9 cellular contexts compared by ENCODE assay signal in the genomic region with DNA sequence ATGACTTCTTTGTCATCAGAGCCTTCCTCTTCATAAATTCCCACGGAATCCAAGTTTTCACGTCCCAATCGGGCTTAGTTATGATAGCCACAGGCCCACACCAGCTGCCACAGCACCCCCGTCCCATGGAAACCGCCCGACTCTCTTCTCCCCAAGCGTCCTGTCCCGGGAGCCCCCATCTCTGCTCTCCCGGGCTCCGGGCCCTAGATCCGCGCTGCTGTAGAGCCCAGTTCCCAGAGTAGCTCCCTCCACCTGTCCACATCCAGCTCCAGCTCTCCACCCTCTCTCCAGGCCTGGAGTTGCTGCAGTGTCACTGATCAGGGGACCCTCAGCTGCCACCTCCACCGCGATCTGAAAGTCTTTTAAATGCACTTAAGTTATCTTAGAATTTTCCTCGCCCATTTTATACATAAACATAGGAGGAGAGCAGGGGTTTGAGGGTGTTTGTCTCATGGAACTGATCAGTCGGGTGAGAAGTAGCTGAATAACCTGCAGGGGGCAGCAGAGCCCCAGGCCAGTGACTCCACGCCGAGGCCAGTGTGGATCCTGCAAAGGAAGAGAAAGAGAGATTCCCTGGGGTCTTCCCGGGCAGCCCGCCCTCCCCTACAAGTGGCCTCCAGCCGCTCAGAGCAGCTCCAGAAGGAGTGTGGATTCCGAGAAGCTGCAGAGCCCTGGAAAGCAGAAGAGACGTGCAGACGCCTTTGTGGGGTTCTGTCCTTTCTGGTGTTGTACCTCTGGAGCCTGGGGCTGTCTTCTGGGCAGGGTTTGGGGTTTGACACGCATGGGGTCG. TPM values are rescaled to one million over a fixed set of nuclear protein-coding genes. Genes with fewer than 3 reads are reported as not detected.
DNase-seq lines count a peak whose midpoint lies in the region; ATAC-seq, FAIRE-seq and TF ChIP-seq lines count a peak whose summit lies in the region.
"Had no signal": no experiment of that assay in that cellular context is flagged by ENCODE, and none has a peak within 500 bp of the region (broad histone marks: within the 10 kb centered on the region; RNA-seq: fewer than 3 reads in every experiment).

No MANE protein-coding gene starts in this region.

- H3K4me1 ChIP-seq in HepG2 (ENCODE audit: insufficient read depth, low read length) = peaks cover 18% of the 10 kb centered on the region
- H3K4me1 ChIP-seq: A549 had no signal

- intact Hi-C loops in HepG2 (cut with micrococcal nuclease; ENCODE audit: unreplicated experiment) = loop anchor here (1.0 to 2.0 kb wide), 2 partner anchors 26 to 177 kb away; partner anchors contain the start of gene ZNF20

- H3K27me3 ChIP-seq in HepG2 (ENCODE audit: control insufficient read depth in 1 of 2, insufficient read depth in 2 of 2, low read length in 2 of 2) = no peaks in the 10 kb centered on the region

- no peaks in the 10 kb centered on the region for H3K9me3 ChIP-seq in HepG2 (ENCODE audit: low read length)
- H3K9me3 ChIP-seq: A549 had no signal

- peak; percentile 86 for TF ChIP-seq CTCF in HepG2 (CRISPR knock-in tag; IDR thresholded peaks at IDR 0.05)

- no peaks in the 10 kb centered on the region for H3K79me2 ChIP-seq in HepG2 (ENCODE audit: insufficient read depth, low read length)

- ATAC-seq in HepG2 = peak; percentile 91
- no peak for ATAC-seq in HG03097 (IDR thresholded peaks at IDR 0.05; ENCODE audit: low FRiP score, unreplicated experiment)
- ATAC-seq: A549 had no signal

- H3K4me3 ChIP-seq in HepG2 (replicated peaks in 1 of 3; ENCODE audit: insufficient read depth in 1 of 3, low read depth in 2 of 3, low read length in 3 of 3) = peak overlapping the region in 2 of 3 experiments; percentile 31 to 42; a peak in 2 of 6 replicates
- H3K4me3 ChIP-seq: A549 had no signal

- CTCF ChIA-PET in HepG2 (lab: Yijun Ruan, JAX; ENCODE audit: low intra/inter-chr PET ratio, low total read pairs) = interaction anchor here (1.0 to 3.0 kb wide), 7 partner anchors 24 to 177 kb away, joined by 3 to 27 read pairs (median 5); partner anchors contain the start of gene ZNF491

- in situ Hi-C loops in HepG2 (cut with HindIII; ENCODE audit: extremely low pct_ligation_motif_present, low pct_unique_long_range_greater_than_20kb) = no loop called here

- TF ChIP-seq POLR2A in HepG2 (IDR thresholded peaks at IDR 0.05; ENCODE audit: insufficient read depth in 1 of 2, low read depth in 2 of 2, low read length in 2 of 2) = no peak

- DNase-seq in NCI-H2081 (lab: John Stamatoyannopoulos, UW) (peak; percentile 49 to 54), NCI-H2081 treated with DMSO at 0.1 percent for 48 hours (lab: John Stamatoyannopoulos, UW) (no peak), NCI-H2227 treated with DMSO at 0.1 percent for 48 hours (lab: John Stamatoyannopoulos, UW) (peak; percentile 22), dedifferentiated amniotic fluid mesenchymal stem cell (ENCODE audit: extremely low spot score) (peak; percentile 61), HepG2 (ENCODE audit: low spot score) (peak; percentile 56)
- peak; percentile 83 for DNase-seq in activated CD4-positive, alpha-beta T cell treated with anti-CD3 and anti-CD28 coated beads for 48 hours
- peak; percentile 69 to 73 for DNase-seq in stimulated activated CD4-positive, alpha-beta T cell treated with anti-CD3 and anti-CD28 coated beads, Interleukin-2, amount 100 ng/mL, for 48 hours

- FAIRE-seq in HepG2 (lab: Jason Lieb, UNC) = peak; percentile 64
- FAIRE-seq: A549 had no signal

- TF ChIP-seq EP300 in HepG2 (IDR thresholded peaks at IDR 0.05; ENCODE audit: low read depth in 2 of 2, low read length in 2 of 2) (no peak), HepG2 (CRISPR knock-in tag; IDR thresholded peaks at IDR 0.05; ENCODE audit: borderline replicate concordance) (no peak)

- no peaks in the 10 kb centered on the region for H3K36me3 ChIP-seq in HepG2 (replicated peaks in 1 of 2; ENCODE audit: control insufficient read depth in 1 of 2, insufficient read depth in 2 of 2, low read length in 2 of 2)

- 27% methylated on average over 25 of the region's 26 CpGs for WGBS in HepG2 (ENCODE audit: low lambda C conversion rate)

- no peak overlapping the region for H3K9ac ChIP-seq in HepG2 (ENCODE audit: insufficient read depth, low read depth, low read length)

- H3K27ac ChIP-seq in HepG2 (ENCODE audit: extremely low read length, insufficient read depth, low read length) = no peak overlapping the region
- H3K27ac ChIP-seq: A549 had no signal

- BruUV-seq in HepG2 (replicated peaks; lab: Mats Ljungman, UMichigan) = no TSS peak

- no peak overlapping the region for H2AFZ ChIP-seq in HepG2 (ENCODE audit: low read length)

- H3K4me2 ChIP-seq in HepG2 (ENCODE audit: low read depth, low read length) = peak overlapping the region; percentile 78
- H3K4me2 ChIP-seq: A549 had no signal

- POLR2A ChIA-PET in HepG2 (lab: Yijun Ruan, JAX) = interaction anchor here (0.6 to 1.6 kb wide), 4 partner anchors 39 to 127 kb away, joined by 3 to 10 read pairs (median 4); partner anchors contain the start of genes ZNF69, ZNF700 and ZNF878

- peak; percentile 65 for TF ChIP-seq RAD21 in HepG2 (CRISPR knock-in tag; IDR thresholded peaks at IDR 0.05)

- no peaks in the 10 kb centered on the region for H4K20me1 ChIP-seq in HepG2 (ENCODE audit: insufficient read depth, low read length)

TF ChIP-seq in HepG2, 621 proteins besides CTCF, POLR2A, EP300 and RAD21 (continues in another document):
- TF ChIP-seq XRCC5 (optimal IDR thresholded peaks at IDR 0.05; ENCODE audit: low read length) = peak; percentile 35
- peak; percentile 60; the same call in 1 of the 2 replicates for TF ChIP-seq SMC3 (IDR thresholded peaks at IDR 0.05; ENCODE audit: low read length)
- TF ChIP-seq ZNF543 (CRISPR knock-in tag; IDR thresholded peaks at IDR 0.05) = 0 out of 2 replicates have a peak, but pooled peaks have one; percentile 0
- peak; percentile 16; the same call in 1 of the 2 replicates for TF ChIP-seq SAP130 (CRISPR knock-in tag; IDR thresholded peaks at IDR 0.05; ENCODE audit: low read depth)
- no peak for TF ChIP-seq PHF5A (CRISPR knock-in tag; IDR thresholded peaks at IDR 0.05; ENCODE audit: low read depth, unreplicated experiment)
- 0 out of 2 replicates have a peak, but pooled peaks have one; percentile 28 for TF ChIP-seq IRF2 (CRISPR knock-in tag; IDR thresholded peaks at IDR 0.05)
- peak; percentile 69 for TF ChIP-seq STAG1 (CRISPR knock-in tag; IDR thresholded peaks at IDR 0.05)

RNA-seq across cellular contexts. Expression of gene ZNF763, which starts 1.1 kb away (rescaled TPM):
- 0.42 and 0.49 TPM in 2 replicates for total RNA-seq in HepG2 (2016; rRNA removed; fragmentation: Illumina TruSeq; extraction: Trizol)
- total RNA-seq in HepG2 (2016; cell fraction: cytosol; rRNA removed; fragmentation: Illumina TruSeq; extraction: Trizol; ENCODE audit: low read depth) = 0.20 and 0.26 TPM in 2 replicates
- 0.31 and 0.74 TPM in 2 replicates for total RNA-seq in HepG2 (2016; cell fraction: insoluble cytoplasmic fraction; rRNA removed; fragmentation: Illumina TruSeq; extraction: Trizol)
- 0.31 and 0.40 TPM in 2 replicates for total RNA-seq in HepG2 (2016; cell fraction: membrane; rRNA removed; fragmentation: Illumina TruSeq; extraction: Trizol)
- 0.78 and 0.93 TPM in 2 replicates for total RNA-seq in HepG2 (2016; cell fraction: nucleus; rRNA removed; fragmentation: Illumina TruSeq; extraction: Trizol)
- polyA plus RNA-seq in HepG2 (2011; rRNA removed) = 0.08 and 0.16 TPM in 2 replicates
- 0.03 and 0.17 TPM in 2 replicates for polyA plus RNA-seq in HepG2 (2011; cell fraction: cytosol; rRNA removed)
- 0.10 and 0.84 TPM in 2 replicates for polyA plus RNA-seq in HepG2 (2011; cell fraction: nucleus; rRNA removed)
- polyA plus RNA-seq in HepG2 (2012) = 0.20 and 0.34 TPM in 2 replicates
- polyA plus RNA-seq in HepG2 (2016; cell fraction: cytosol; fragmentation: Illumina TruSeq; extraction: Trizol; ENCODE audit: low read depth) = not detected in 2 replicates
- 0.44 and 0.47 TPM in 2 replicates for polyA plus RNA-seq in HepG2 (2016; cell fraction: insoluble cytoplasmic fraction; fragmentation: Illumina TruSeq; extraction: Trizol; ENCODE audit: low read depth)
- polyA plus RNA-seq in HepG2 (2016; cell fraction: membrane; fragmentation: Illumina TruSeq; extraction: Trizol; ENCODE audit: low read depth) = 0.19 and 0.21 TPM in 2 replicates
- polyA plus RNA-seq in HepG2 (2016; cell fraction: nucleus; fragmentation: Illumina TruSeq; extraction: Trizol; ENCODE audit: insufficient read depth, low read depth) = 1.7 and 2.4 TPM in 2 replicates
- 0.32 TPM in 1 of 2 replicates, not detected in the other for polyA minus RNA-seq in HepG2 (2011; rRNA and poly(A)+ RNA removed; ENCODE audit: low replicate concordance)
- polyA minus RNA-seq in HepG2 (2011; cell fraction: cytosol; rRNA and poly(A)+ RNA removed) = not detected in 2 replicates
- polyA minus RNA-seq in HepG2 (2011; cell fraction: nucleus; rRNA and poly(A)+ RNA removed) = 0.64 and 0.87 TPM in 2 replicates
- polyA plus RNA-seq: A549 had no signal

RNA-seq across cellular contexts. Expression of gene ZNF700, which starts 38.9 kb away (rescaled TPM):
- 12.8 and 16.5 TPM in 2 replicates for total RNA-seq in HepG2 (2016; rRNA removed; fragmentation: Illumina TruSeq; extraction: Trizol)
- 1.8 and 2.2 TPM in 2 replicates for total RNA-seq in HepG2 (2016; cell fraction: cytosol; rRNA removed; fragmentation: Illumina TruSeq; extraction: Trizol; ENCODE audit: low read depth)
- 12.7 and 16.3 TPM in 2 replicates for total RNA-seq in HepG2 (2016; cell fraction: insoluble cytoplasmic fraction; rRNA removed; fragmentation: Illumina TruSeq; extraction: Trizol)
- 4.7 and 6.4 TPM in 2 replicates for total RNA-seq in HepG2 (2016; cell fraction: membrane; rRNA removed; fragmentation: Illumina TruSeq; extraction: Trizol)
- 12.4 and 15.3 TPM in 2 replicates for total RNA-seq in HepG2 (2016; cell fraction: nucleus; rRNA removed; fragmentation: Illumina TruSeq; extraction: Trizol)
- polyA plus RNA-seq in HepG2 (2011; rRNA removed) = 4.5 and 6.0 TPM in 2 replicates
- 1.4 and 2.3 TPM in 2 replicates for polyA plus RNA-seq in HepG2 (2011; cell fraction: cytosol; rRNA removed)
- 5.8 and 7.8 TPM in 2 replicates for polyA plus RNA-seq in HepG2 (2011; cell fraction: nucleus; rRNA removed)
- 4.5 and 5.9 TPM in 2 replicates for polyA plus RNA-seq in HepG2 (2012)
- 0.33 and 0.34 TPM in 2 replicates for polyA plus RNA-seq in HepG2 (2016; cell fraction: cytosol; fragmentation: Illumina TruSeq; extraction: Trizol; ENCODE audit: low read depth)
- polyA plus RNA-seq in HepG2 (2016; cell fraction: insoluble cytoplasmic fraction; fragmentation: Illumina TruSeq; extraction: Trizol; ENCODE audit: low read depth) = 7.7 and 8.5 TPM in 2 replicates
- 0.97 and 1.1 TPM in 2 replicates for polyA plus RNA-seq in HepG2 (2016; cell fraction: membrane; fragmentation: Illumina TruSeq; extraction: Trizol; ENCODE audit: low read depth)
- 42.0 and 43.2 TPM in 2 replicates for polyA plus RNA-seq in HepG2 (2016; cell fraction: nucleus; fragmentation: Illumina TruSeq; extraction: Trizol; ENCODE audit: insufficient read depth, low read depth)
- 1.4 and 2.1 TPM in 2 replicates for polyA minus RNA-seq in HepG2 (2011; rRNA and poly(A)+ RNA removed; ENCODE audit: low replicate concordance)
- polyA minus RNA-seq in HepG2 (2011; cell fraction: cytosol; rRNA and poly(A)+ RNA removed) = 4.2 and 5.5 TPM in 2 replicates
- 8.4 and 11.4 TPM in 2 replicates for polyA minus RNA-seq in HepG2 (2011; cell fraction: nucleus; rRNA and poly(A)+ RNA removed)
